In the genomic region with DNA sequence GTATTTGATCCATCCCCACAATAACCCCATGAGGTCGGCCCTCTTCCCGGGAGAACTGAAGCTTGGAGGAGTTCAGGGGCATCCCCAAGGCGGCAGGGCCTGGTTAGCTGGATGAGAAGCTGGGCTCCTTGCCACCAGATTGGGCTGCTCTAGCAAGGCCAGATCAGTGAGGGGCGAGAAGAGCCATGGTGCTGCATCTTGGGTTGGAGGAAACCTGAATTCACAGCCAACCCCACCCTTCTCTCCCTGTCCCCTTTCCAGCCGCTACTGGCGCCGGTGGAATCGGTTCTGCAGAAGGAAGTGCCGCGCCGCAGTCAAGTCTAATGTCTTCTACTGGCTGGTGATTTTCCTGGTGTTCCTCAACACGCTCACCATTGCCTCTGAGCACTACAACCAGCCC, we compare ENCODE assay signal across 24 cellular contexts.
"Had no signal": no experiment of that assay in that cellular context is flagged by ENCODE, and none has a peak within 500 bp of the region (broad histone marks: within the 10 kb centered on the region; RNA-seq: fewer than 3 reads in every experiment).

No MANE protein-coding gene starts in this region.

- H3K4me1 ChIP-seq: colonic mucosa, esophagus squamous epithelium, foreskin keratinocyte, gastrocnemius medialis, gastroesophageal sphincter had no signal

- H3K36me3 ChIP-seq: colonic mucosa, esophagus squamous epithelium, gastrocnemius medialis had no signal

- H3K27ac Mint-ChIP-seq: dendritic cell treated with granulocyte-macrophage colony-stimulating factor and Interleukin-4, amounts not matched to agents 40 ng/mL and 50 ng/mL, for 4 days; effector memory CD8-positive, alpha-beta T cell; endodermal cell had no signal

- H3K4me3 Mint-ChIP-seq: dendritic cell treated with granulocyte-macrophage colony-stimulating factor and Interleukin-4, amounts not matched to agents 40 ng/mL and 50 ng/mL, for 4 days; effector memory CD8-positive, alpha-beta T cell; endodermal cell had no signal

- H3K4me3 ChIP-seq: colonic mucosa, coronary artery, dorsolateral prefrontal cortex, esophagus muscularis mucosa, esophagus squamous epithelium, gastrocnemius medialis, gastroesophageal sphincter, heart left ventricle, heart right ventricle had no signal

- H3K27ac ChIP-seq: colonic mucosa, coronary artery, dorsolateral prefrontal cortex, epithelial cell of prostate, esophagus muscularis mucosa, esophagus squamous epithelium, foreskin keratinocyte, gastrocnemius medialis, gastroesophageal sphincter, heart left ventricle, heart right ventricle had no signal

- H3K9me3 ChIP-seq: colonic mucosa, esophagus muscularis mucosa, esophagus squamous epithelium, gastrocnemius medialis, gastroesophageal sphincter, heart left ventricle, heart right ventricle had no signal

- H3K27me3 ChIP-seq: colonic mucosa, dorsolateral prefrontal cortex, esophagus muscularis mucosa, esophagus squamous epithelium, foreskin keratinocyte, gastrocnemius medialis, gastroesophageal sphincter, heart left ventricle, heart right ventricle had no signal

- H3K9me3 Mint-ChIP-seq: dendritic cell treated with granulocyte-macrophage colony-stimulating factor and Interleukin-4, amounts not matched to agents 40 ng/mL and 50 ng/mL, for 4 days; effector memory CD8-positive, alpha-beta T cell; endodermal cell had no signal

- DNase-seq: colonic mucosa; cortex of kidney; dermis blood vessel endothelial cell; effector CD4-positive, alpha-beta T cell; effector CD8-positive, alpha-beta T cell; effector memory CD4-positive, alpha-beta T cell; effector memory CD8-positive, alpha-beta T cell; endodermal cell; erythroblast; esophagus squamous epithelium; foreskin fibroblast; foreskin keratinocyte; foreskin melanocyte; gastrocnemius medialis; glutamatergic neuron; head of caudate nucleus; heart left ventricle; heart right ventricle had no signal

- H3K4me1 Mint-ChIP-seq: endodermal cell had no signal
